In the genomic region with DNA sequence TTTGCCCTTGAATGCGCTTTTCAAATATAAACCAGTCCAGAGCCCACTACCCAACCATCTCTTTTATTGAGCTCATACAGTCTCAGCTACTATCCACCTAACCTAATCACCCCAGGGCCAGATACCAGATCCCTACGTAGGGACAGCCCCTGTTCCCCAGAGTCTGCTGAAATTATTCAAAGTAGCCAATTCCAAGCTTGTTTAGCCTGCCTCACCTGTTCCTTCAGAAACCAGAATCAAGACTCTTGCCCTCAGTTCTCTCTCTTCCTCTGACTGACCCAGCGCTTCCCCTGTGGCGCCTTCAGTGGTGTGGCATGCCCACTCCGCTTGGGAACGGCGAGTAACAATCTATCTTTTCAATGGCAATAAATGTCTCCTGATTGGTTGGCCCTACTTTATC, we compare ENCODE assay signal across 38 cellular contexts.
"Had no signal": no experiment of that assay in that cellular context is flagged by ENCODE, and none has a peak within 500 bp of the region (broad histone marks: within the 10 kb centered on the region; RNA-seq: fewer than 3 reads in every experiment).

No MANE protein-coding gene starts in this region.

- H3K4me3 Mint-ChIP-seq: activated naive CD4-positive, alpha-beta T cell treated with anti-CD3 and anti-CD28 coated beads for 36 hours; activated naive CD4-positive, alpha-beta T cell treated with anti-CD3 and anti-CD28 coated beads, Interleukin-2, amount 10 ng/mL, durations not matched to agents 7 days and 5 days; activated naive CD4-positive, alpha-beta T cell treated with anti-CD3 and anti-CD28 coated beads, Interleukin-2, amount 50 U/mL, for 24 hours; activated naive CD8-positive, alpha-beta T cell; activated naive CD8-positive, alpha-beta T cell treated with anti-CD3 and anti-CD28 coated beads for 36 hours; activated naive CD8-positive, alpha-beta T cell treated with anti-CD3 and anti-CD28 coated beads, Interleukin-2, amount 10 ng/mL, durations not matched to agents 7 days and 5 days; activated naive CD8-positive, alpha-beta T cell treated with anti-CD3 and anti-CD28 coated beads, Interleukin-2, amount 50 U/mL, for 24 hours; activated T-cell treated with anti-CD3 and anti-CD28 coated beads, Interleukin-2, amount 50 U/mL, for 24 hours; activated T-cell treated with anti-CD3 and anti-CD28 coated beads, Interleukin-2, amount 50 U/mL, for 4 hours; activated T-cell treated with anti-CD3 and anti-CD28 coated beads, Interleukin-2, amount 50 U/mL, for 72 hours; activated T-helper 1 cell treated with anti-CD3 and anti-CD28 coated beads, Interleukin-12 subunit alpha, Interleukin-12 subunit beta, Interleukin-2, Interleukin-4 antibody, amounts not matched to agents 30 ng/mL and 10 ng/mL and 1 ng/mL, durations not matched to agents 14 hours and 24 hours and 36 hours; activated T-helper 17 cell treated with anti-CD3 and anti-CD28 coated beads, Interleukin-2, amount 50 U/mL, for 72 hours; brain; central memory CD8-positive, alpha-beta T cell had no signal

- H3K9me3 ChIP-seq: adrenal gland, ascending aorta, body of pancreas, breast epithelium had no signal

- ATAC-seq: activated naive CD4-positive, alpha-beta T cell treated with anti-CD3 and anti-CD28 coated beads, Interleukin-2, amount 50 U/mL, for 72 hours; activated naive CD8-positive, alpha-beta T cell treated with anti-CD3 and anti-CD28 coated beads, Interleukin-2, amount 50 U/mL, for 24 hours; activated T-cell treated with anti-CD3 and anti-CD28 coated beads, Interleukin-2, amount 50 U/mL, for 4 hours; activated T-cell treated with anti-CD3 and anti-CD28 coated beads, Interleukin-2, amount 50 U/mL, for 72 hours; activated T-helper 17 cell treated with anti-CD3 and anti-CD28 coated beads, Interleukin-2, amount 50 U/mL, for 72 hours; body of pancreas had no signal

- H3K27ac ChIP-seq: adrenal gland, ascending aorta, body of pancreas, brain microvascular endothelial cell, breast epithelium, cardiac muscle cell had no signal

- H3K27ac Mint-ChIP-seq: activated naive CD4-positive, alpha-beta T cell treated with anti-CD3 and anti-CD28 coated beads for 36 hours; activated naive CD4-positive, alpha-beta T cell treated with anti-CD3 and anti-CD28 coated beads, Interleukin-2, amount 10 ng/mL, durations not matched to agents 7 days and 5 days; activated naive CD4-positive, alpha-beta T cell treated with anti-CD3 and anti-CD28 coated beads, Interleukin-2, amount 50 U/mL, for 24 hours; activated naive CD4-positive, alpha-beta T cell treated with anti-CD3 and anti-CD28 coated beads, Interleukin-2, amount 50 U/mL, for 72 hours; activated naive CD8-positive, alpha-beta T cell; activated naive CD8-positive, alpha-beta T cell treated with anti-CD3 and anti-CD28 coated beads for 36 hours; activated naive CD8-positive, alpha-beta T cell treated with anti-CD3 and anti-CD28 coated beads, Interleukin-2, amount 10 ng/mL, durations not matched to agents 7 days and 5 days; activated naive CD8-positive, alpha-beta T cell treated with anti-CD3 and anti-CD28 coated beads, Interleukin-2, amount 50 U/mL, for 24 hours; activated T-cell treated with anti-CD3 and anti-CD28 coated beads, Interleukin-2, amount 50 U/mL, for 24 hours; activated T-cell treated with anti-CD3 and anti-CD28 coated beads, Interleukin-2, amount 50 U/mL, for 72 hours; activated T-helper 1 cell treated with anti-CD3 and anti-CD28 coated beads, Interleukin-12 subunit alpha, Interleukin-12 subunit beta, Interleukin-2, Interleukin-4 antibody, amounts not matched to agents 30 ng/mL and 10 ng/mL and 1 ng/mL, durations not matched to agents 14 hours and 24 hours and 36 hours; activated T-helper 17 cell treated with anti-CD3 and anti-CD28 coated beads, Interleukin-2, amount 50 U/mL, for 72 hours; activated T-helper 2 cell treated with anti-CD3 and anti-CD28 coated beads, Interferon-gamma antibody, Interleukin-2, Interleukin-4, amounts not matched to agents 10 μg/mL and 5 μg/mL and 100 μg/mL, durations not matched to agents 14 hours and 24 hours and 36 hours; brain had no signal

- H3K4me3 ChIP-seq: adrenal gland, ascending aorta, body of pancreas, breast epithelium, cardiac muscle cell had no signal

- H3K27me3 Mint-ChIP-seq: activated naive CD8-positive, alpha-beta T cell; activated naive CD8-positive, alpha-beta T cell treated with anti-CD3 and anti-CD28 coated beads, Interleukin-2, amount 50 U/mL, for 24 hours; brain had no signal

- H3K27me3 ChIP-seq: adrenal gland, ascending aorta, body of pancreas, brain microvascular endothelial cell, breast epithelium, cardiac muscle cell had no signal

- H3K4me1 ChIP-seq: adrenal gland, ascending aorta, body of pancreas, breast epithelium had no signal

- DNase-seq: activated effector memory CD4-positive, alpha-beta T cell treated with anti-CD3 and anti-CD28 coated beads, Interleukin-2, amount 50 U/mL, for 16 hours; activated effector memory CD4-positive, alpha-beta T cell treated with Interleukin-2 at 50 U/mL for 16 hours; activated gamma-delta T cell; activated gamma-delta T cell treated with Interleukin-2 at 50 U/mL for 16 hours; activated naive CD4-positive, alpha-beta T cell; activated naive CD4-positive, alpha-beta T cell treated with anti-CD3 and anti-CD28 coated beads for 36 hours; activated naive CD4-positive, alpha-beta T cell treated with anti-CD3 and anti-CD28 coated beads, Interleukin-2, amount 10 ng/mL, durations not matched to agents 7 days and 5 days; activated naive CD4-positive, alpha-beta T cell treated with anti-CD3 and anti-CD28 coated beads, Interleukin-2, amount 50 U/mL, for 16 hours; activated naive CD4-positive, alpha-beta T cell treated with Interleukin-2 at 50 U/mL for 16 hours; activated naive CD8-positive, alpha-beta T cell treated with anti-CD3 and anti-CD28 coated beads for 36 hours; activated naive CD8-positive, alpha-beta T cell treated with anti-CD3 and anti-CD28 coated beads, Interleukin-2, amount 10 ng/mL, durations not matched to agents 7 days and 5 days; activated naive CD8-positive, alpha-beta T cell treated with anti-CD3 and anti-CD28 coated beads, Interleukin-2, amount 50 U/mL, for 24 hours; activated T-cell treated with anti-CD3 and anti-CD28 coated beads, Interleukin-2, amount 50 U/mL, for 1 hour; activated T-cell treated with anti-CD3 and anti-CD28 coated beads, Interleukin-2, amount 50 U/mL, for 24 hours; activated T-cell treated with anti-CD3 and anti-CD28 coated beads, Interleukin-2, amount 50 U/mL, for 4 hours; activated T-cell treated with anti-CD3 and anti-CD28 coated beads, Interleukin-2, amount 50 U/mL, for 48 hours; activated T-cell treated with anti-CD3 and anti-CD28 coated beads, Interleukin-2, amount 50 U/mL, for 72 hours; adrenal gland; amniotic stem cell; amygdala; anterior cingulate cortex; aorta; body of pancreas; brain microvascular endothelial cell; caudate nucleus; central memory CD4-positive, alpha-beta T cell; cerebellar nuclear complex had no signal

- H3K9me3 Mint-ChIP-seq: activated naive CD4-positive, alpha-beta T cell treated with anti-CD3 and anti-CD28 coated beads for 36 hours; activated naive CD4-positive, alpha-beta T cell treated with anti-CD3 and anti-CD28 coated beads, Interleukin-2, amount 10 ng/mL, durations not matched to agents 7 days and 5 days; activated naive CD4-positive, alpha-beta T cell treated with anti-CD3 and anti-CD28 coated beads, Interleukin-2, amount 50 U/mL, for 24 hours; activated naive CD4-positive, alpha-beta T cell treated with anti-CD3 and anti-CD28 coated beads, Interleukin-2, amount 50 U/mL, for 72 hours; activated naive CD8-positive, alpha-beta T cell treated with anti-CD3 and anti-CD28 coated beads for 36 hours; activated naive CD8-positive, alpha-beta T cell treated with anti-CD3 and anti-CD28 coated beads, Interleukin-2, amount 50 U/mL, for 24 hours; activated T-cell treated with anti-CD3 and anti-CD28 coated beads, Interleukin-2, amount 50 U/mL, for 24 hours; activated T-cell treated with anti-CD3 and anti-CD28 coated beads, Interleukin-2, amount 50 U/mL, for 4 hours; activated T-cell treated with anti-CD3 and anti-CD28 coated beads, Interleukin-2, amount 50 U/mL, for 72 hours; activated T-helper 1 cell treated with anti-CD3 and anti-CD28 coated beads, Interleukin-12 subunit alpha, Interleukin-12 subunit beta, Interleukin-2, Interleukin-4 antibody, amounts not matched to agents 30 ng/mL and 10 ng/mL and 1 ng/mL, durations not matched to agents 14 hours and 24 hours and 36 hours; activated T-helper 17 cell treated with anti-CD3 and anti-CD28 coated beads, Interleukin-2, amount 50 U/mL, for 72 hours; activated T-helper 2 cell treated with anti-CD3 and anti-CD28 coated beads, Interferon-gamma antibody, Interleukin-2, Interleukin-4, amounts not matched to agents 10 μg/mL and 5 μg/mL and 100 μg/mL, durations not matched to agents 14 hours and 24 hours and 36 hours; brain; central memory CD8-positive, alpha-beta T cell had no signal

- H3K36me3 ChIP-seq: adrenal gland, ascending aorta, brain microvascular endothelial cell, breast epithelium, cardiac muscle cell had no signal

- H3K4me1 Mint-ChIP-seq: activated naive CD4-positive, alpha-beta T cell treated with anti-CD3 and anti-CD28 coated beads, Interleukin-2, amount 10 ng/mL, durations not matched to agents 7 days and 5 days; activated naive CD4-positive, alpha-beta T cell treated with anti-CD3 and anti-CD28 coated beads, Interleukin-2, amount 50 U/mL, for 24 hours; activated naive CD8-positive, alpha-beta T cell treated with anti-CD3 and anti-CD28 coated beads for 36 hours; activated naive CD8-positive, alpha-beta T cell treated with anti-CD3 and anti-CD28 coated beads, Interleukin-2, amount 10 ng/mL, durations not matched to agents 7 days and 5 days; activated naive CD8-positive, alpha-beta T cell treated with anti-CD3 and anti-CD28 coated beads, Interleukin-2, amount 50 U/mL, for 24 hours; activated T-helper 17 cell treated with anti-CD3 and anti-CD28 coated beads, Interleukin-2, amount 50 U/mL, for 72 hours; brain; central memory CD8-positive, alpha-beta T cell had no signal

- H3K36me3 Mint-ChIP-seq: activated naive CD4-positive, alpha-beta T cell treated with anti-CD3 and anti-CD28 coated beads, Interleukin-2, amount 10 ng/mL, durations not matched to agents 7 days and 5 days; activated naive CD4-positive, alpha-beta T cell treated with anti-CD3 and anti-CD28 coated beads, Interleukin-2, amount 50 U/mL, for 24 hours; activated naive CD4-positive, alpha-beta T cell treated with anti-CD3 and anti-CD28 coated beads, Interleukin-2, amount 50 U/mL, for 72 hours; activated naive CD8-positive, alpha-beta T cell; activated naive CD8-positive, alpha-beta T cell treated with anti-CD3 and anti-CD28 coated beads for 36 hours had no signal
